22 cellular contexts compared by ENCODE assay signal in the genomic region with DNA sequence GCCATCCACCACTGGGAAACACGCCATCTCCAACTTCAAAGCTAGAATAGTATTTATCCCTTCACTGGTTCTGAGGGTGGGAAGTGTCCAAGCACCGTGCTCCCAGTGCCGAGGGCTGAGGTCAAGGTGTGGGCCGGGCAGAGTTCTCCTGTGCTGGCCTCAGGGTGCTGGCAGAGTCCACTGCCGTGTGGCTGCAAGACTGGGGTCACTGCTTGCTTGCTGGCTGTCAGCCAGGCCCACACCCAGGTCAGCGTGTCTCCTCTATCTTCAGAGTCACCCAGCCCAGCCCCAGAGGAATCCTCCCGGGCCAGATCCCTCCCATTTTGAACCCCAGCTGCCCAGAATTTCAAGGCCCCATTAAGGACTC. TPM values are rescaled to one million over a fixed set of nuclear protein-coding genes. Genes with fewer than 3 reads are reported as not detected.
DNase-seq lines count a peak whose midpoint lies in the region; TF ChIP-seq lines count a peak whose summit lies in the region.
"Had no signal": no experiment of that assay in that cellular context is flagged by ENCODE, and none has a peak within 500 bp of the region (broad histone marks: within the 10 kb centered on the region; RNA-seq: fewer than 3 reads in every experiment).

No MANE protein-coding gene starts in this region.

- DNase-seq in ecto neural progenitor cell (ENCODE audit: low spot score) (peak; percentile 32), mesenteric fat pad (ENCODE audit: low spot score) (peak; percentile 69), suprapubic skin (ENCODE audit: low spot score in 2 of 2) (peak; percentile 21 to 65), OCI-M1 (lab: John Stamatoyannopoulos, UW) (no peak), superior temporal gyrus (ENCODE audit: extremely low spot score) (no peak)
- no peak for DNase-seq in effector CD4-positive, alpha-beta T cell
- DNase-seq: CD4-positive, alpha-beta T cell; DMS 273 treated with DMSO at 0.1 percent for 48 hours; DND-41; GOT3; HCEC 1CT; Karpas-422; MV-4-11; NCI-H1105 treated with DMSO at 0.1 percent for 48 hours; NCI-H2081; NCI-H2171; NCI-H345; NCI-H524 treated with DMSO at 0.1 percent for 48 hours; NCI-H82; SJCRH30 had no signal

- H3K27me3 ChIP-seq in BLaER1 (no peaks in the 10 kb centered on the region), suprapubic skin (peaks cover 59% of the 10 kb centered on the region)
- H3K27me3 ChIP-seq: SJCRH30 had no signal

- TF ChIP-seq POLR2A in suprapubic skin (IDR thresholded peaks at IDR 0.05) = no peak

- no peak overlapping the region for H3K27ac ChIP-seq in BLaER1
- no peak overlapping the region for H3K27ac ChIP-seq in suprapubic skin
- H3K27ac ChIP-seq: SJCRH30 had no signal

- H3K9ac ChIP-seq in BLaER1 = no peak overlapping the region

- H4K20me1 ChIP-seq in BLaER1 = no peaks in the 10 kb centered on the region

- peaks cover 35% of the 10 kb centered on the region for H3K4me1 ChIP-seq in BLaER1
- no peaks in the 10 kb centered on the region for H3K4me1 ChIP-seq in suprapubic skin
- H3K4me1 ChIP-seq: Caco-2, SJCRH30 had no signal

- H3K36me3 ChIP-seq in BLaER1 (no peaks in the 10 kb centered on the region), suprapubic skin (no peaks in the 10 kb centered on the region)
- H3K36me3 ChIP-seq: SJCRH30 had no signal

- TF ChIP-seq EP300 in suprapubic skin (IDR thresholded peaks at IDR 0.05) = no peak

- no peak overlapping the region for H3K4me3 ChIP-seq in BLaER1
- no peak overlapping the region for H3K4me3 ChIP-seq in suprapubic skin
- H3K4me3 ChIP-seq: SJCRH30 had no signal

- peak overlapping the region; percentile 85 for H3K4me2 ChIP-seq in BLaER1

- TF ChIP-seq CTCF in suprapubic skin (IDR thresholded peaks at IDR 0.05) = no peak

- WGBS in suprapubic skin = 62% methylated on average over 7 of the region's 7 CpGs

- H3K9me3 ChIP-seq in BLaER1 (no peaks in the 10 kb centered on the region), suprapubic skin (no peaks in the 10 kb centered on the region)
- H3K9me3 ChIP-seq: Caco-2, SJCRH30 had no signal

RNA-seq across cellular contexts. Expression of gene PPP2R2D, which starts 45.4 kb away (rescaled TPM):
- total RNA-seq in mesenteric fat pad (27.4 TPM), suprapubic skin (10 to 100 TPM; 22.6 to 67.2 (median 30.1) TPM)

Comparison
In these comparisons a context has a peak if more than half of its experiments do, and no peak if none do; other contexts are left out.
1. DNase-seq: peak in ecto neural progenitor cell (single experiment), mesenteric fat pad (single experiment) and suprapubic skin (2 of 2); none in OCI-M1 (single experiment), effector CD4-positive, alpha-beta T cell (single experiment) and superior temporal gyrus (single experiment).